20 cellular contexts compared by ENCODE assay signal in genomic region chr5:106860398-106861044, GRCh38.
DNase-seq lines count a peak whose midpoint lies in the region; ATAC-seq and TF ChIP-seq lines count a peak whose summit lies in the region.
"Had no signal": no experiment of that assay in that cellular context is flagged by ENCODE, and none has a peak within 500 bp of the region (broad histone marks: within the 10 kb centered on the region; RNA-seq: fewer than 3 reads in every experiment).

No MANE protein-coding gene starts in this region.

- H3K27ac ChIP-seq in CD4-positive, alpha-beta T cell (ENCODE audit: low read depth, low read length): no peak overlapping the region
- H3K27ac ChIP-seq in esophagus squamous epithelium: no peak overlapping the region
- H3K27ac ChIP-seq: HL-60, tibial artery had no signal

- 64 to 68% methylated on average over 2 to 3 of the region's 3 CpGs for WGBS in esophagus squamous epithelium, 2 donors

- no peaks in the 10 kb centered on the region for H3K27me3 ChIP-seq in CD4-positive, alpha-beta T cell (ENCODE audit: control insufficient read depth, insufficient read depth, low read length)
- no peaks in the 10 kb centered on the region for H3K27me3 ChIP-seq in esophagus squamous epithelium
- H3K27me3 ChIP-seq: BE2C, tibial artery had no signal

- no peak for TF ChIP-seq POLR2A in esophagus squamous epithelium (IDR thresholded peaks at IDR 0.05)

- H3K4me3 Mint-ChIP-seq in neural crest cell: no peak overlapping the region
- H3K4me3 Mint-ChIP-seq in CD4-positive, alpha-beta T cell: no peak overlapping the region
- H3K4me3 Mint-ChIP-seq: activated CD4-positive, alpha-beta T cell treated with anti-CD3 and anti-CD28 coated beads, Interleukin-2, amount 10 ng/mL, durations not matched to agents 7 days and 5 days; activated naive CD4-positive, alpha-beta T cell treated with anti-CD3 and anti-CD28 coated beads for 36 hours; nephron; stimulated activated memory B cell treated with anti-CD40 and anti-IgM and Interleukin-4, amounts not matched to agents 10 μg/mL and 1 μg/mL and 100 μg/mL, for 72 hours had no signal

- CTCF ChIA-PET in CD4-positive, alpha-beta T cell (lab: Charles Lee): no interaction called here

- no peaks in the 10 kb centered on the region for H3K36me3 ChIP-seq in esophagus squamous epithelium
- H3K36me3 ChIP-seq: BE2C, tibial artery had no signal

- no peaks in the 10 kb centered on the region for H3K36me3 Mint-ChIP-seq in neural crest cell (ENCODE audit: low read depth)
- no peaks in the 10 kb centered on the region for H3K36me3 Mint-ChIP-seq in CD4-positive, alpha-beta T cell (ENCODE audit: low read depth)
- H3K36me3 Mint-ChIP-seq: stimulated activated memory B cell treated with anti-CD40 and anti-IgM and Interleukin-4, amounts not matched to agents 10 μg/mL and 1 μg/mL and 100 μg/mL, for 72 hours had no signal

- no peak overlapping the region for H3K4me3 ChIP-seq in esophagus squamous epithelium
- H3K4me3 ChIP-seq: tibial artery had no signal

- ATAC-seq in GM19025 (IDR thresholded peaks at IDR 0.05; ENCODE audit: low read depth, unreplicated experiment) (peak; percentile 48), GM21723 (IDR thresholded peaks at IDR 0.05; ENCODE audit: unreplicated experiment) (peak; percentile 61), HG03432 (IDR thresholded peaks at IDR 0.05; ENCODE audit: unreplicated experiment) (peak; percentile 71)
- no peak for ATAC-seq in CD4-positive, alpha-beta T cell (ENCODE audit: poor library complexity)
- ATAC-seq: stimulated activated memory B cell treated with anti-CD40 and anti-IgM and Interleukin-4, amounts not matched to agents 10 μg/mL and 1 μg/mL and 100 μg/mL, for 72 hours had no signal

- no peaks in the 10 kb centered on the region for H3K9me3 Mint-ChIP-seq in neural crest cell
- peaks cover 3% of the 10 kb centered on the region for H3K9me3 Mint-ChIP-seq in CD4-positive, alpha-beta T cell
- H3K9me3 Mint-ChIP-seq: nephron; stimulated activated memory B cell treated with anti-CD40 and anti-IgM and Interleukin-4, amounts not matched to agents 10 μg/mL and 1 μg/mL and 100 μg/mL, for 72 hours had no signal

- peaks cover 19% of the 10 kb centered on the region for H3K4me1 Mint-ChIP-seq in neural crest cell
- no peaks in the 10 kb centered on the region for H3K4me1 Mint-ChIP-seq in CD4-positive, alpha-beta T cell (ENCODE audit: low read depth)
- H3K4me1 Mint-ChIP-seq: stimulated activated memory B cell treated with anti-CD40 and anti-IgM and Interleukin-4, amounts not matched to agents 10 μg/mL and 1 μg/mL and 100 μg/mL, for 72 hours had no signal

- H3K4me1 ChIP-seq in esophagus squamous epithelium: peaks cover 0 to 14% (median 6%) of the 10 kb centered on the region in 3 donors
- H3K4me1 ChIP-seq: BE2C had no signal

- TF ChIP-seq CTCF in neural crest cell (conservative IDR thresholded peaks at IDR 0.05) (no peak), esophagus squamous epithelium (IDR thresholded peaks at IDR 0.05) (no peak)
- no peak for TF ChIP-seq CTCF in CD4-positive, alpha-beta T cell (IDR thresholded peaks at IDR 0.05)

- H3K27me3 Mint-ChIP-seq in neural crest cell (ENCODE audit: low read depth): no peaks in the 10 kb centered on the region
- H3K27me3 Mint-ChIP-seq in CD4-positive, alpha-beta T cell: no peaks in the 10 kb centered on the region
- H3K27me3 Mint-ChIP-seq: stimulated activated memory B cell treated with anti-CD40 and anti-IgM and Interleukin-4, amounts not matched to agents 10 μg/mL and 1 μg/mL and 100 μg/mL, for 72 hours had no signal

- peak overlapping the region; percentile 46 for H3K27ac Mint-ChIP-seq in neural crest cell (ENCODE audit: unreplicated experiment)
- H3K27ac Mint-ChIP-seq in CD4-positive, alpha-beta T cell: no peak overlapping the region
- H3K27ac Mint-ChIP-seq: activated CD4-positive, alpha-beta T cell treated with anti-CD3 and anti-CD28 coated beads, Interleukin-2, amount 10 ng/mL, durations not matched to agents 7 days and 5 days; activated naive CD4-positive, alpha-beta T cell treated with anti-CD3 and anti-CD28 coated beads for 36 hours; nephron; stimulated activated memory B cell treated with anti-CD40 and anti-IgM and Interleukin-4, amounts not matched to agents 10 μg/mL and 1 μg/mL and 100 μg/mL, for 72 hours had no signal

- no peak for DNase-seq in neural crest cell (ENCODE audit: low read depth, low spot score)
- no peak for DNase-seq in CD4-positive, alpha-beta T cell
- DNase-seq in stimulated activated CD8-positive, alpha-beta memory T cell treated with anti-CD3 and anti-CD28 coated beads, Interleukin-4, amount 100 ng/mL, for 48 hours: no peak
- no peak for DNase-seq in esophagus squamous epithelium (lab: John Stamatoyannopoulos, UW)
- DNase-seq: activated CD4-positive, alpha-beta T cell treated with anti-CD3 and anti-CD28 coated beads, Interleukin-2, amount 10 ng/mL, durations not matched to agents 7 days and 5 days; activated naive CD4-positive, alpha-beta T cell treated with anti-CD3 and anti-CD28 coated beads for 36 hours; BE2C; GF-D8; HCEC 1CT; NCI-H2171; NCI-H774; stimulated activated CD4-positive, alpha-beta T cell treated with anti-CD3 and anti-CD28 coated beads, Interleukin-12 subunit alpha, Interleukin-12 subunit beta, amount 100 ng/mL, for 4 hours; SW 1271; tibial artery had no signal

- intact Hi-C loops in CD4-positive, alpha-beta T cell (cut with DNase I, micrococcal nuclease): no loop called here
- intact Hi-C loops in esophagus squamous epithelium (cut with DNase I): no loop called here

- POLR2A ChIA-PET in CD4-positive, alpha-beta T cell (lab: Charles Lee): no interaction called here

- H3K9me3 ChIP-seq in CD4-positive, alpha-beta T cell (ENCODE audit: control insufficient read depth, low read length): no peaks in the 10 kb centered on the region
- no peaks in the 10 kb centered on the region for H3K9me3 ChIP-seq in esophagus squamous epithelium
- H3K9me3 ChIP-seq: BE2C, tibial artery had no signal
